In genomic region chr17:49970498-49970897, GRCh38 we compare ENCODE assay signal across 1 cellular context.
TF ChIP-seq lines count a peak whose summit lies in the region.

No MANE protein-coding gene starts in this region.

TF ChIP-seq in HepG2, 621 proteins besides CTCF, POLR2A, EP300 and RAD21:
- TF ChIP-seq XBP1 (CRISPR knock-in tag; IDR thresholded peaks at IDR 0.05) (no peak), ZNF883 (CRISPR knock-in tag; IDR thresholded peaks at IDR 0.05; ENCODE audit: not compliant biosample characterization) (peak; percentile 35), PAWR (CRISPR knock-in tag; IDR thresholded peaks at IDR 0.05; ENCODE audit: borderline replicate concordance) (no peak), MTF2 (CRISPR knock-in tag; IDR thresholded peaks at IDR 0.05; ENCODE audit: borderline replicate concordance) (0 out of 2 replicates have a peak, but pooled peaks have one; percentile 43), FOSL2 (CRISPR knock-in tag; IDR thresholded peaks at IDR 0.05) (no peak)
